ENCODE assay signal across 12 cellular contexts in the genomic region with DNA sequence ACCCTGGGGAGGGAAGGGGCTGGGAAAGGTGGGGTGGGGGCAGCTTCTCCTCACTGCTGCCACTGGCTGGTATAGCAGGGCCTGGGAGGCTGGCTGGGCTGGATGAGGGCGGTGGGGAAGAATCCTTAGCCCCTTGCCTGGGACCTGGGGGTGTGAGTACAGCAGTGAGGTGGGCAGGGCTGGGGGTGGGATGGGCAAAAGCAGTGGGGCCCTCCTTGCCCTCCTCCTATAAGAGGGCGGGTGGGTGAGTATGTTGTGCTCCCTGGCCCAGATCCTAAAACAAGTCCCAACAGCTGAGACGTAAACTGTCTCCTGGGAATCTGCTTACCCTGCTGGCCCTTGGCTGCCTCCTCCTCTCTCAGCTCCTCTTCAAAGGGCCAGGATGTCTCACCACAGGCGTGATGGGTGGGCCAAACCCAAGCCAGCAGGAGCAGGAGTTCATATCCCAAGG. TPM values are rescaled to one million over a fixed set of nuclear protein-coding genes. Genes with fewer than 3 reads are reported as not detected.
DNase-seq lines count a peak whose midpoint lies in the region; ATAC-seq and TF ChIP-seq lines count a peak whose summit lies in the region.
"Had no signal": no experiment of that assay in that cellular context is flagged by ENCODE, and none has a peak within 500 bp of the region (broad histone marks: within the 10 kb centered on the region; RNA-seq: fewer than 3 reads in every experiment).

No MANE protein-coding gene starts in this region.

- no peak for ATAC-seq in Right ventricle myocardium inferior
- no peak for ATAC-seq in upper lobe of right lung
- ATAC-seq in HG03039 (IDR thresholded peaks at IDR 0.05; ENCODE audit: unreplicated experiment), result no peak

- H3K27me3 ChIP-seq in left ventricle myocardium inferior (ENCODE audit: low read depth) (no peaks in the 10 kb centered on the region), muscle layer of duodenum (ENCODE audit: low read depth, low read length) (no peaks in the 10 kb centered on the region), upper lobe of right lung (no peaks in the 10 kb centered on the region)
- H3K27me3 ChIP-seq: foreskin keratinocyte, Peyer's patch had no signal

- intact Hi-C loops in left ventricle myocardium inferior (cut with micrococcal nuclease) (no loop called here), Right ventricle myocardium inferior (cut with DNase I) (loop anchor here (2.0 kb wide), 1 partner anchor 15 kb away; no protein-coding TSS in a partner anchor), upper lobe of right lung (cut with DNase I) (no loop called here)

- H3K9me3 ChIP-seq in left ventricle myocardium inferior (replicated peaks), result no peaks in the 10 kb centered on the region
- no peaks in the 10 kb centered on the region for H3K9me3 ChIP-seq in muscle layer of duodenum (ENCODE audit: control insufficient read depth in 1 of 2, low read length in 2 of 2)
- H3K9me3 ChIP-seq in upper lobe of right lung, result no peaks in the 10 kb centered on the region
- H3K9me3 ChIP-seq: Peyer's patch had no signal

- no peak for DNase-seq in left ventricle myocardium inferior
- no peak for DNase-seq in Right ventricle myocardium inferior (ENCODE audit: missing footprints)
- peak; percentile 53 for DNase-seq in choroid plexus epithelial cell (ENCODE audit: low read depth)
- no peak for DNase-seq in upper lobe of right lung
- DNase-seq in SIG-M5 treated with dmso at 0.1 percent for 504 hours (lab: John Stamatoyannopoulos, UW; ENCODE audit: unreplicated experiment), result no peak
- no peak for DNase-seq in NCI-H2029 treated with DMSO at 0.1 percent for 48 hours (lab: John Stamatoyannopoulos, UW)
- DNase-seq: activated CD4-positive, alpha-beta T cell treated with anti-CD3 and anti-CD28 coated beads, Interleukin-2, amount 50 U/mL, for 4 hours; Peyer's patch; stimulated activated CD4-positive, alpha-beta T cell treated with anti-CD3 and anti-CD28 coated beads, Interleukin-2, amount 100 ng/mL, for 48 hours had no signal

- H3K36me3 ChIP-seq in left ventricle myocardium inferior, result peaks cover 11% of the 10 kb centered on the region
- peaks cover 0 to 3% of the 10 kb centered on the region in 2 donors for H3K36me3 ChIP-seq in muscle layer of duodenum (ENCODE audit: control insufficient read depth in 1 of 2, insufficient read depth in 2 of 2, low read length in 2 of 2)
- H3K36me3 ChIP-seq in upper lobe of right lung, result no peaks in the 10 kb centered on the region
- H3K36me3 ChIP-seq: Peyer's patch had no signal

- H3K4me1 ChIP-seq in left ventricle myocardium inferior, result peaks cover 83% of the 10 kb centered on the region
- H3K4me1 ChIP-seq in muscle layer of duodenum (ENCODE audit: control insufficient read depth in 1 of 2, insufficient read depth in 2 of 2, low read length in 2 of 2), result peaks cover 10 to 55% of the 10 kb centered on the region in 2 donors
- H3K4me1 ChIP-seq in upper lobe of right lung, result peaks cover 55% of the 10 kb centered on the region

- H3K4me3 ChIP-seq in left ventricle myocardium inferior (peak overlapping the region; percentile 96), choroid plexus epithelial cell (ENCODE audit: low read depth, low read length) (no peak overlapping the region), muscle layer of duodenum (ENCODE audit: low read depth in 1 of 2, low read length in 2 of 2) (peak overlapping the region in 1 of 2 donors; percentile 88), upper lobe of right lung (no peak overlapping the region)

- TF ChIP-seq CTCF in left ventricle myocardium inferior (IDR thresholded peaks at IDR 0.05; ENCODE audit: borderline replicate concordance) (no peak), choroid plexus epithelial cell (conservative IDR thresholded peaks at IDR 0.05; ENCODE audit: low read depth, low read length) (no peak), upper lobe of right lung (IDR thresholded peaks at IDR 0.05) (no peak)

- peak overlapping the region; percentile 98 for H3K27ac ChIP-seq in left ventricle myocardium inferior (replicated peaks)
- peak overlapping the region; percentile 27 for H3K27ac ChIP-seq in muscle layer of duodenum (ENCODE audit: low read length)
- peak overlapping the region; percentile 6 for H3K27ac ChIP-seq in upper lobe of right lung
- H3K27ac ChIP-seq: foreskin keratinocyte had no signal

RNA-seq across cellular contexts. Expression of gene NCKAP5L, which starts 2.2 kb away (rescaled TPM):
- total RNA-seq in left ventricle myocardium inferior (25.5 TPM), Right ventricle myocardium inferior (32.7 TPM), upper lobe of right lung (23.2 TPM)

RNA-seq across cellular contexts. Expression of gene BCDIN3D, which starts 16.9 kb away (rescaled TPM):
- 2.9 TPM for total RNA-seq in left ventricle myocardium inferior
- total RNA-seq in Right ventricle myocardium inferior, result 2.6 TPM
- 4.9 TPM for total RNA-seq in upper lobe of right lung

Comparison
In these comparisons a context has a peak if more than half of its experiments do, and no peak if none do; other contexts are left out.
1. H3K27ac ChIP-seq: peak in every context shown above with its lines; median percentile 98 in left ventricle myocardium inferior; 27 in muscle layer of duodenum; 6 in upper lobe of right lung.